ENCODE assay signal across 1 cellular context in genomic region chr2:99701503-99701902, GRCh38.
TF ChIP-seq lines count a peak whose summit lies in the region.

No MANE protein-coding gene starts in this region.

TF ChIP-seq in IMR-90, 13 proteins besides CTCF, POLR2A, EP300 and RAD21:
- no peak for TF ChIP-seq CEBPB (IDR thresholded peaks at IDR 0.05; ENCODE audit: low read depth, low read length)
- TF ChIP-seq USF2 (IDR thresholded peaks at IDR 0.05; ENCODE audit: low read depth, low read length): no peak
- no peak for TF ChIP-seq RFX5 (IDR thresholded peaks at IDR 0.05; ENCODE audit: low read depth, low read length)
- no peak for TF ChIP-seq FOS (IDR thresholded peaks at IDR 0.05; ENCODE audit: low read depth, low read length)
- no peak for TF ChIP-seq RCOR1 (IDR thresholded peaks at IDR 0.05; ENCODE audit: insufficient replicate concordance, low read length)
- TF ChIP-seq CHD1 (IDR thresholded peaks at IDR 0.05; ENCODE audit: low read depth, low read length): no peak
